In genomic region chr4:59759082-59759825, GRCh38 we compare ENCODE assay signal across 25 cellular contexts.
"Had no signal": no experiment of that assay in that cellular context is flagged by ENCODE, and none has a peak within 500 bp of the region (broad histone marks: within the 10 kb centered on the region; RNA-seq: fewer than 3 reads in every experiment).

No MANE protein-coding gene starts in this region.

- H3K27me3 ChIP-seq: adrenal gland, body of pancreas, dorsolateral prefrontal cortex, gastroesophageal sphincter, right lobe of liver had no signal

- H3K36me3 ChIP-seq: adrenal gland, gastroesophageal sphincter, left ventricle myocardium inferior, right lobe of liver had no signal

- DNase-seq: activated CD4-positive, alpha-beta T cell treated with anti-CD3 and anti-CD28 coated beads for 4 hours; activated CD4-positive, alpha-beta T cell treated with anti-CD3 and anti-CD28 coated beads, Interleukin-2, amount 50 U/mL, for 4 hours; activated CD8-positive, alpha-beta memory T cell treated with anti-CD3 and anti-CD28 coated beads for 24 hours; activated effector memory CD4-positive, alpha-beta T cell treated with anti-CD3 and anti-CD28 coated beads, Interleukin-2, amount 50 U/mL, for 16 hours; activated naive CD4-positive, alpha-beta T cell treated with anti-CD3 and anti-CD28 coated beads for 36 hours; activated naive CD8-positive, alpha-beta T cell treated with anti-CD3 and anti-CD28 coated beads for 36 hours; activated T-cell treated with anti-CD3 and anti-CD28 coated beads, Interleukin-2, amount 50 U/mL, for 1 hour; adrenal gland; aorta; cerebellar nuclear complex; dorsolateral prefrontal cortex; effector memory CD4-positive, alpha-beta T cell; erythroblast; head of caudate nucleus; hypothalamus; left ventricle myocardium inferior; naive thymus-derived CD4-positive, alpha-beta T cell; occipital lobe; stimulated activated CD4-positive, alpha-beta T cell treated with anti-CD3 and anti-CD28 coated beads, Interleukin-12 subunit alpha, Interleukin-12 subunit beta, amount 100 ng/mL, for 4 hours; stimulated activated CD4-positive, alpha-beta T cell treated with anti-CD3 and anti-CD28 coated beads, Interleukin-4, amount 100 ng/mL, for 1 hour had no signal

- H3K9ac ChIP-seq: parathyroid adenoma had no signal

- H3K4me3 ChIP-seq: adrenal gland, body of pancreas, coronary artery, dorsolateral prefrontal cortex, gastroesophageal sphincter, left ventricle myocardium inferior, right lobe of liver had no signal

- H3K27ac ChIP-seq: adrenal gland, body of pancreas, coronary artery, dorsolateral prefrontal cortex, gastroesophageal sphincter, left ventricle myocardium inferior, parathyroid adenoma, right lobe of liver had no signal

- H3K9me3 ChIP-seq: adrenal gland, body of pancreas, gastroesophageal sphincter, left ventricle myocardium inferior, right lobe of liver had no signal

- ATAC-seq: body of pancreas; gastroesophageal sphincter; naive thymus-derived CD4-positive, alpha-beta T cell had no signal

- H2AFZ ChIP-seq: parathyroid adenoma had no signal

- H3K4me1 ChIP-seq: adrenal gland, body of pancreas, gastroesophageal sphincter, left ventricle myocardium inferior, parathyroid adenoma, right lobe of liver had no signal
